ENCODE assay signal across 8 cellular contexts in genomic region chr4:185265942-185266341, GRCh38. TPM values are rescaled to one million over a fixed set of nuclear protein-coding genes. Genes with fewer than 3 reads are reported as not detected.
DNase-seq lines count a peak whose midpoint lies in the region; ATAC-seq lines count a peak whose summit lies in the region.

No MANE protein-coding gene starts in this region.

- H3K9me3 Mint-ChIP-seq in activated T-helper 2 cell treated with anti-CD3 and anti-CD28 coated beads, Interferon-gamma antibody, Interleukin-2, Interleukin-4, amounts not matched to agents 10 μg/mL and 5 μg/mL and 100 μg/mL, durations not matched to agents 14 hours and 24 hours and 36 hours, result no peaks in the 10 kb centered on the region

- intact Hi-C loops in activated T-helper 2 cell treated with anti-CD3 and anti-CD28 coated beads, Interferon-gamma antibody, Interleukin-2, Interleukin-4, amounts not matched to agents 10 μg/mL and 5 μg/mL and 100 μg/mL, durations not matched to agents 14 hours and 24 hours and 36 hours (cut with micrococcal nuclease), result no loop called here
- intact Hi-C loops in left colon (cut with DNase I, micrococcal nuclease), result no loop called here

- peak; percentile 22 for DNase-seq in NCI-H226
- DNase-seq in foreskin melanocyte, result peak; percentile 77
- DNase-seq in activated T-helper 2 cell treated with anti-CD3 and anti-CD28 coated beads, Interferon-gamma antibody, Interleukin-2, Interleukin-4, amounts not matched to agents 10 μg/mL and 5 μg/mL and 100 μg/mL, durations not matched to agents 14 hours and 24 hours and 36 hours (ENCODE audit: low spot score), result no peak
- DNase-seq in left colon, result no peak
- DNase-seq in 8988T, result no peak
- no peak for DNase-seq in activated CD4-positive, alpha-beta T cell treated with anti-CD3 and anti-CD28 coated beads for 1 hour

- ATAC-seq in GM18511 (IDR thresholded peaks at IDR 0.05; ENCODE audit: unreplicated experiment), result peak; percentile 92
- peak; percentile 92 for ATAC-seq in HG02610 (IDR thresholded peaks at IDR 0.05; ENCODE audit: unreplicated experiment)
- ATAC-seq in left colon, result no peak

- no peaks in the 10 kb centered on the region for H3K27me3 Mint-ChIP-seq in activated T-helper 2 cell treated with anti-CD3 and anti-CD28 coated beads, Interferon-gamma antibody, Interleukin-2, Interleukin-4, amounts not matched to agents 10 μg/mL and 5 μg/mL and 100 μg/mL, durations not matched to agents 14 hours and 24 hours and 36 hours (ENCODE audit: low read depth)

- no peak overlapping the region for H3K4me3 Mint-ChIP-seq in activated T-helper 2 cell treated with anti-CD3 and anti-CD28 coated beads, Interferon-gamma antibody, Interleukin-2, Interleukin-4, amounts not matched to agents 10 μg/mL and 5 μg/mL and 100 μg/mL, durations not matched to agents 14 hours and 24 hours and 36 hours (ENCODE audit: low read depth)

- peaks cover 26% of the 10 kb centered on the region for H3K4me1 Mint-ChIP-seq in activated T-helper 2 cell treated with anti-CD3 and anti-CD28 coated beads, Interferon-gamma antibody, Interleukin-2, Interleukin-4, amounts not matched to agents 10 μg/mL and 5 μg/mL and 100 μg/mL, durations not matched to agents 14 hours and 24 hours and 36 hours (ENCODE audit: low read depth)

- peaks cover 30% of the 10 kb centered on the region for H3K36me3 Mint-ChIP-seq in activated T-helper 2 cell treated with anti-CD3 and anti-CD28 coated beads, Interferon-gamma antibody, Interleukin-2, Interleukin-4, amounts not matched to agents 10 μg/mL and 5 μg/mL and 100 μg/mL, durations not matched to agents 14 hours and 24 hours and 36 hours (ENCODE audit: low read depth)

- H3K27ac Mint-ChIP-seq in activated T-helper 2 cell treated with anti-CD3 and anti-CD28 coated beads, Interferon-gamma antibody, Interleukin-2, Interleukin-4, amounts not matched to agents 10 μg/mL and 5 μg/mL and 100 μg/mL, durations not matched to agents 14 hours and 24 hours and 36 hours, result no peak overlapping the region

RNA-seq across cellular contexts. Expression of gene SNX25, which starts 56.5 kb away (rescaled TPM):
- total RNA-seq in activated T-helper 2 cell treated with anti-CD3 and anti-CD28 coated beads, Interferon-gamma antibody, Interleukin-2, Interleukin-4, amounts not matched to agents 10 μg/mL and 5 μg/mL and 100 μg/mL, durations not matched to agents 14 hours and 24 hours and 36 hours, result 24.1 and 25.0 TPM in 2 replicates
- 10 to 100 TPM; 10.6 to 24.2 TPM for total RNA-seq in left colon

Comparison
In these comparisons a context has a peak if more than half of its experiments do, and no peak if none do; other contexts are left out.
1. DNase-seq: peak in NCI-H226 (single experiment) and foreskin melanocyte (single experiment); none in activated T-helper 2 cell treated with anti-CD3 and anti-CD28 coated beads, Interferon-gamma antibody, Interleukin-2, Interleukin-4, amounts not matched to agents 10 μg/mL and 5 μg/mL and 100 μg/mL, durations not matched to agents 14 hours and 24 hours and 36 hours (single experiment), left colon (0 of 2), 8988T (single experiment) and activated CD4-positive, alpha-beta T cell treated with anti-CD3 and anti-CD28 coated beads for 1 hour (single experiment).